21 cellular contexts compared by ENCODE assay signal in genomic region chr12:51777457-51777856, GRCh38.
"Had no signal": no experiment of that assay in that cellular context is flagged by ENCODE, and none has a peak within 500 bp of the region (broad histone marks: within the 10 kb centered on the region; RNA-seq: fewer than 3 reads in every experiment).

No MANE protein-coding gene starts in this region.

- H3K36me3 Mint-ChIP-seq: activated naive CD4-positive, alpha-beta T cell treated with anti-CD3 and anti-CD28 coated beads, Interleukin-2, amount 50 U/mL, for 24 hours had no signal

- H3K27ac Mint-ChIP-seq: activated CD4-positive, alpha-beta T cell treated with anti-CD3 and anti-CD28 coated beads for 36 hours; activated CD8-positive, alpha-beta T cell treated with anti-CD3 and anti-CD28 coated beads for 36 hours; activated naive CD4-positive, alpha-beta T cell treated with anti-CD3 and anti-CD28 coated beads, Interleukin-2, amount 50 U/mL, for 24 hours had no signal

- H3K36me3 ChIP-seq: ascending aorta had no signal

- H3K4me1 ChIP-seq: ascending aorta, body of pancreas had no signal

- ATAC-seq: activated CD4-positive, alpha-beta T cell treated with anti-CD3 and anti-CD28 coated beads for 36 hours; activated CD8-positive, alpha-beta T cell treated with anti-CD3 and anti-CD28 coated beads for 36 hours; body of pancreas; K562 had no signal

- H3K4me3 ChIP-seq: ascending aorta, body of pancreas, K562, SK-N-MC had no signal

- H3K9me3 ChIP-seq: ascending aorta, body of pancreas had no signal

- H3K4me1 Mint-ChIP-seq: activated CD4-positive, alpha-beta T cell treated with anti-CD3 and anti-CD28 coated beads for 36 hours; activated naive CD4-positive, alpha-beta T cell treated with anti-CD3 and anti-CD28 coated beads, Interleukin-2, amount 50 U/mL, for 24 hours had no signal

- H3K4me3 Mint-ChIP-seq: activated CD4-positive, alpha-beta T cell treated with anti-CD3 and anti-CD28 coated beads for 36 hours; activated CD8-positive, alpha-beta T cell treated with anti-CD3 and anti-CD28 coated beads for 36 hours; activated naive CD4-positive, alpha-beta T cell treated with anti-CD3 and anti-CD28 coated beads, Interleukin-2, amount 50 U/mL, for 24 hours had no signal

- DNase-seq: activated CD4-positive, alpha-beta T cell treated with anti-CD3 and anti-CD28 coated beads for 36 hours; activated CD8-positive, alpha-beta memory T cell treated with anti-CD3 and anti-CD28 coated beads, Interleukin-2, amount 50 U/mL, for 48 hours; activated CD8-positive, alpha-beta T cell treated with anti-CD3 and anti-CD28 coated beads for 36 hours; activated T-cell treated with anti-CD3 and anti-CD28 coated beads, Interleukin-2, amount 50 U/mL, for 1 hour; amniotic stem cell; body of pancreas; central memory CD4-positive, alpha-beta T cell; Karpas-422; NCI-H1105 treated with DMSO at 0.1 percent for 48 hours; NCI-H1436 treated with DMSO at 0.1 percent for 48 hours; NCI-H187; NCI-H2081; NCI-H446 treated with DMSO at 0.1 percent for 48 hours; NCI-H524 treated with DMSO at 0.1 percent for 48 hours; NCI-H748 treated with DMSO at 0.1 percent for 48 hours; T-helper 1 cell had no signal

- H3K9me3 Mint-ChIP-seq: activated CD8-positive, alpha-beta T cell treated with anti-CD3 and anti-CD28 coated beads for 36 hours; activated naive CD4-positive, alpha-beta T cell treated with anti-CD3 and anti-CD28 coated beads, Interleukin-2, amount 50 U/mL, for 24 hours had no signal

- H3K27me3 ChIP-seq: ascending aorta, body of pancreas had no signal

- H3K27ac ChIP-seq: ascending aorta, body of pancreas, SK-N-MC, VCaP had no signal
